Comparison of ENCODE assay signal across 11 cellular contexts in the genomic region with DNA sequence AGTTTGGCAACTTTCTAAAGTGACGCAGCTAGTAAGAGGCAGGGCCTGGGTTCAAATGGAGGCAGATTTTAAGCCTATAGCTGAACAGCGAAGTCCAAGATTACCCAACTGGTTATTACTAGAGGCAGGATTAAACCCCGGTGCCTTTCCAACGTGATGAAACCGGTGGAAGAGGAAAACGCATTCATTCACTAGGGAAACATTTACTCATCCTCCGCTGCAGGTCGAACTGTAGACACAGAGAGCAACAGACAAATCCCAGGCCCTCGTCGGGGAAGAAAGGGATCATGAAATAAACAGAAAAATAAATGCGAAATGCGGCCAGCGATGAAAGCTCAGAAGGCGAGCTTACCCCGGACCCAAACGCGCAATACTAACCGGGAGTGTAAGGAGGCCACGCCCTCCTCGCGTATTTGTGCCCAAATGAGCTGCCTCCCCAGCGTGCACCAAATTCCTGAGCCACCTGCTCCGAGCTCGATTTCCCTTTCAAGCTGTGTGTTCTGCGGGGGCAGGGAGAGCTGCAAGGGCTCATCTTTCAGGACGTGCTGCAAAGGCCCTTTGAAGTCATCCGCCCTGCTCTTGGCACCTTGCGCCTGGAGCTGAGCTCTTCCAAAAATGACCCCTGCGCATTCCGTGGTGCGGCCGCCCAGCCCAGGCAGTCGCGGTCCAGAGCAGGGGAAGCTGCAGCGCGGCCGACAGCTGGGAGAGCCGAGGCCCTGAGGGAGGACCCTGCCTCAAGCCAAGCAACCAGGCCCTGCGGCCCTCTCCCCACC. TPM values are rescaled to one million over a fixed set of nuclear protein-coding genes. Genes with fewer than 3 reads are reported as not detected.
DNase-seq lines count a peak whose midpoint lies in the region; ATAC-seq and TF ChIP-seq lines count a peak whose summit lies in the region.
"Had no signal": no experiment of that assay in that cellular context is flagged by ENCODE, and none has a peak within 500 bp of the region (broad histone marks: within the 10 kb centered on the region; RNA-seq: fewer than 3 reads in every experiment).

No MANE protein-coding gene starts in this region.

- 6% methylated on average over 38 of the region's 39 CpGs for WGBS in hepatocyte (ENCODE audit: low lambda C conversion rate, missing lambda C conversion rate)

- ATAC-seq in GM18511 (IDR thresholded peaks at IDR 0.05; ENCODE audit: unreplicated experiment) (no peak), HG02610 (IDR thresholded peaks at IDR 0.05; ENCODE audit: unreplicated experiment) (no peak)
- ATAC-seq: GM12878, K562 had no signal

- no peak overlapping the region for H3K4me3 ChIP-seq in adipocyte (ENCODE audit: low read length)
- H3K4me3 ChIP-seq in hepatocyte: no peak overlapping the region
- H3K4me3 ChIP-seq: GM12878, K562 had no signal

- no peak overlapping the region for H2AFZ ChIP-seq in hepatocyte

- no peak overlapping the region for H3K27ac ChIP-seq in hepatocyte

- DNase-seq in G401 (ENCODE audit: low spot score): peak; percentile 97
- peak; percentile 36 for DNase-seq in adipocyte (ENCODE audit: low read depth)
- peak; percentile 64 for DNase-seq in hepatocyte (ENCODE audit: low spot score)
- peak; percentile 83 for DNase-seq in posterior vena cava (ENCODE audit: low spot score)
- DNase-seq in KG1 (lab: John Stamatoyannopoulos, UW): no peak
- DNase-seq in activated T-cell treated with anti-CD3 and anti-CD28 coated beads, Interleukin-2, amount 50 U/mL, for 1 hour: no peak
- DNase-seq: activated CD8-positive, alpha-beta memory T cell treated with anti-CD3 and anti-CD28 coated beads, Interleukin-2, amount 50 U/mL, for 4 hours had no signal

- no peak for TF ChIP-seq CTCF in hepatocyte (IDR thresholded peaks at IDR 0.05; ENCODE audit: poor library complexity)

- H3K36me3 ChIP-seq in adipocyte (ENCODE audit: control insufficient read depth, insufficient read depth, low read length, severe bottlenecking) (no peaks in the 10 kb centered on the region), hepatocyte (replicated peaks; ENCODE audit: insufficient read depth, low read depth) (no peaks in the 10 kb centered on the region)

- intact Hi-C loops in posterior vena cava (cut with DNase I): no loop called here

- no peak overlapping the region for H3K9ac ChIP-seq in adipocyte (ENCODE audit: low read length)

- H3K27me3 ChIP-seq in adipocyte (replicated peaks; ENCODE audit: control insufficient read depth, insufficient read depth, low read length): no peaks in the 10 kb centered on the region
- peaks cover 22% of the 10 kb centered on the region for H3K27me3 ChIP-seq in hepatocyte

- in situ Hi-C loops in G401 (cut with HindIII; ENCODE audit: low sequenced_read_pairs): no loop called here

- peak overlapping the region; percentile 82 for H3K4me2 ChIP-seq in hepatocyte

- no peaks in the 10 kb centered on the region for H4K20me1 ChIP-seq in hepatocyte (ENCODE audit: insufficient read depth, poor library complexity, severe bottlenecking)

- H3K9me2 ChIP-seq in hepatocyte (replicated peaks; ENCODE audit: insufficient read depth): no peaks in the 10 kb centered on the region

- H3K9me3 ChIP-seq in adipocyte (ENCODE audit: control insufficient read depth, low read length): no peaks in the 10 kb centered on the region
- H3K9me3 ChIP-seq in hepatocyte (ENCODE audit: low read depth): no peaks in the 10 kb centered on the region

- H3K4me1 ChIP-seq in adipocyte (ENCODE audit: control insufficient read depth, insufficient read depth, low read length) (peaks cover 59% of the 10 kb centered on the region), hepatocyte (ENCODE audit: insufficient read depth) (peaks cover 22% of the 10 kb centered on the region)

- H3K79me2 ChIP-seq in hepatocyte: no peaks in the 10 kb centered on the region

RNA-seq across cellular contexts. Expression of gene PDYN, which starts 46.9 kb away (rescaled TPM):
- not detected in 2 replicates for total RNA-seq in G401 (2014; rRNA removed; shearing (Covaris generic))
- total RNA-seq in hepatocyte: not detected in 2 replicates
- polyA plus RNA-seq in hepatocyte: not detected in 2 replicates
- total RNA-seq in posterior vena cava: not detected
- total RNA-seq: GM12878, K562 had no signal
- polyA plus RNA-seq: GM12878, K562 had no signal

RNA-seq across cellular contexts. Expression of gene SIRPA, which starts 51.7 kb away (rescaled TPM):
- 14.7 and 16.7 TPM in 2 replicates for total RNA-seq in G401 (2014; rRNA removed; shearing (Covaris generic))
- total RNA-seq in hepatocyte (14.0 and 16.0 TPM in 2 replicates), posterior vena cava (10 to 100 TPM; 39.7 to 42.1 TPM)
- polyA plus RNA-seq in hepatocyte: 14.4 and 18.6 TPM in 2 replicates

Comparison
In these comparisons a context has a peak if more than half of its experiments do, and no peak if none do; other contexts are left out.
1. DNase-seq: peak in G401 (single experiment), adipocyte (single experiment), hepatocyte (single experiment) and posterior vena cava (single experiment); none in KG1 (single experiment) and activated T-cell treated with anti-CD3 and anti-CD28 coated beads, Interleukin-2, amount 50 U/mL, for 1 hour (single experiment).